Comparison of ENCODE assay signal across 2 cellular contexts in the genomic region with DNA sequence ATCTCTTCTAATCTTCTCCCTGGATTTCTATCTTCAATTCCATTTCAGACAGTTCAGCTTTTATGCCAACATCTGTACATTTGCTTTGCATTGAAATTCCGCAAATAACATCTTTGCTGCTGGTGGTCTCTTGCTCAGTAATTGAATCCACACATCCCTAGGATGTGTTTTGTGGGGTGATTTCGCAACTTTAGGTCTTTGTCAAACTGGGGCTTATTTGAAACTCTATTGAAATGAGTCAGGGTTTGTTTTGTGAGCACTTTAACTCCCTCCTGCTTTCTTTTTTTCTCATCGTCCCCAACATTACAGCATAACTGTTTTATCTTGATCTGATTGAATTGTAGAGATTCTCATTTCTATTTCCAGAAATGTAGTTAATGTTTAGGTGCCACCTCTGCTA.
TF ChIP-seq lines count a peak whose summit lies in the region.

No MANE protein-coding gene starts in this region.

TF ChIP-seq in GM23338, 12 proteins besides CTCF, POLR2A, EP300 and RAD21:
- TF ChIP-seq EZH2 (IDR thresholded peaks at IDR 0.05; ENCODE audit: low read depth, unreplicated experiment) (no peak), JUNB (IDR thresholded peaks at IDR 0.05; ENCODE audit: unreplicated experiment) (no peak), CREB1 (CRISPR knock-in tag; IDR thresholded peaks at IDR 0.05; ENCODE audit: low read depth) (no peak), STAT1 (IDR thresholded peaks at IDR 0.05; ENCODE audit: unreplicated experiment) (no peak)

TF ChIP-seq in H1, 55 proteins besides CTCF, POLR2A, EP300 and RAD21:
- TF ChIP-seq CEBPB (IDR thresholded peaks at IDR 0.05; ENCODE audit: low read depth, low read length) = peak; percentile 98
- TF ChIP-seq EGR1 (IDR thresholded peaks at IDR 0.05; ENCODE audit: borderline replicate concordance, low read depth, low read length) = no peak
